Comparison of ENCODE assay signal across 14 cellular contexts in the genomic region with DNA sequence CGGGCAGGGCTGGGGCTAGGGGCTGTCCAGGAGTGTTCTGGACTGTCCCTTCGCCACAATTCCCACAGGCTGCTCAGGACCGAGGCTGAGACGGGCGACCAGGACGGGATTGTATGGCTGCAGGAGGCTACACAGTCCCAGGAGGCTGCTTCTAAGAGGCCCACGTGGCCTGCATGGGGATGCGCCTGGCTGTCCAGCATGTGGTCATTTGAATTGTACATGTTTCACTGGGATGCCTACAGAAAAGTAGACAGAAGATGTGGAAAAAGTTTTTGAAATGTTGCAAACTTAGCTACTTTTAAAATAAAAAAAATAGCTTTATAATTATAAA. TPM values are rescaled to one million over a fixed set of nuclear protein-coding genes. Genes with fewer than 3 reads are reported as not detected.
DNase-seq lines count a peak whose midpoint lies in the region; ATAC-seq, FAIRE-seq and TF ChIP-seq lines count a peak whose summit lies in the region.
"Had no signal": no experiment of that assay in that cellular context is flagged by ENCODE, and none has a peak within 500 bp of the region (broad histone marks: within the 10 kb centered on the region; RNA-seq: fewer than 3 reads in every experiment).

No MANE protein-coding gene starts in this region.

- no peaks in the 10 kb centered on the region for H3K9me3 ChIP-seq in H1 (ENCODE audit: insufficient read depth in 2 of 2, low read depth in 1 of 2, low read length in 1 of 2)
- no peaks in the 10 kb centered on the region for H3K9me3 ChIP-seq in muscle layer of colon (ENCODE audit: low read length)
- H3K9me3 ChIP-seq in vagina, result no peaks in the 10 kb centered on the region

- CTCF ChIA-PET in H1 (lab: Charles Lee; ENCODE audit: partially characterized antibody), result interaction anchor here (0.7 to 5.5 kb wide), 6 partner anchors 8 to 289 kb away, joined by 4 to 47 read pairs (median 4); no protein-coding TSS in a partner anchor

- peak overlapping the region; percentile 45; the same call in 1 of the 2 replicates for H2BK12ac ChIP-seq in H1 (ENCODE audit: low read depth, low read length)

- H3K4me1 ChIP-seq in H1 (replicated peaks in 1 of 4; ENCODE audit: control insufficient read depth in 3 of 4, insufficient read depth in 4 of 4, low read length in 3 of 4), result peaks cover 0 to 11% (median 5%) of the 10 kb centered on the region in 4 experiments; a peak in 4 of 7 replicates
- peaks cover 18% of the 10 kb centered on the region for H3K4me1 ChIP-seq in muscle layer of colon (ENCODE audit: insufficient read depth, low read length)
- H3K4me1 ChIP-seq in vagina, result peaks cover 36% of the 10 kb centered on the region

- H2AFZ ChIP-seq in H1 (ENCODE audit: low read length), result peak overlapping the region; percentile 92

- peak; percentile 36 for ATAC-seq in Right ventricle myocardium superior (ENCODE audit: poor library complexity)
- ATAC-seq in esophagus mucosa, result no peak
- no peak for ATAC-seq in HG03135 (IDR thresholded peaks at IDR 0.05; ENCODE audit: unreplicated experiment)
- ATAC-seq: HepG2 had no signal

- H3K9ac ChIP-seq in H1 (replicated peaks in 1 of 4; ENCODE audit: extremely low read depth in 1 of 4, low read depth in 3 of 4, low read length in 3 of 4), result no peak overlapping the region
- H3K9ac ChIP-seq in muscle layer of colon (ENCODE audit: low read length), result no peak overlapping the region

- no peak overlapping the region for H3K56ac ChIP-seq in H1 (replicated peaks; ENCODE audit: insufficient read length, low read depth, low read length)

- WGBS in H1 (ENCODE audit: extremely low coverage in 1 of 2, insufficient coverage in 1 of 2, insufficient read length in 1 of 2, insufficient replicate concordance in 2 of 2, low coverage in 1 of 2, low lambda C conversion rate in 2 of 2, missing lambda C conversion rate in 1 of 2), 2 experiments, result 90% methylated on average over 8 of the region's 8 CpGs; no CpG with 5 or more reads in 1 of the 2 experiments

- H2BK15ac ChIP-seq in H1 (ENCODE audit: low read length), result no peak overlapping the region; the same call in 1 of the 2 replicates

- H3K23me2 ChIP-seq in H1 (ENCODE audit: low read depth, low read length), result no peaks in the 10 kb centered on the region; the same call in 1 of the 2 replicates

- no peaks in the 10 kb centered on the region for H3K79me1 ChIP-seq in H1 (ENCODE audit: low read depth, low read length)

- peak overlapping the region; percentile 95 for H3K18ac ChIP-seq in H1 (ENCODE audit: extremely low read depth, low read length)

- no peak for TF ChIP-seq RAD21 in H1 (IDR thresholded peaks at IDR 0.05 in 1 of 2, conservative IDR thresholded peaks at IDR 0.05 in 1 of 2; ENCODE audit: low read depth in 2 of 2, low read length in 2 of 2)

- peak overlapping the region; percentile 45 for H3K14ac ChIP-seq in H1 (ENCODE audit: insufficient read length)

- no peak overlapping the region for H2BK120ac ChIP-seq in H1 (replicated peaks; ENCODE audit: low read depth, low read length)

- peak overlapping the region in 1 of 2 experiments; percentile 24; a peak in 1 of 4 replicates for H3K4me2 ChIP-seq in H1 (ENCODE audit: insufficient read depth in 1 of 2, low read depth in 2 of 2, low read length in 2 of 2)

- H3K36me3 ChIP-seq in H1 (ENCODE audit: control insufficient read depth in 2 of 4, insufficient read depth in 4 of 4, low read length in 3 of 4) (no peaks in the 10 kb centered on the region), muscle layer of colon (ENCODE audit: insufficient read depth, low read length) (no peaks in the 10 kb centered on the region), vagina (no peaks in the 10 kb centered on the region)

- H3K4me3 ChIP-seq in H1 (ENCODE audit: extremely low read depth in 1 of 4, insufficient read depth in 2 of 4, low read depth in 3 of 4, low read length in 4 of 4) (no peak overlapping the region), muscle layer of colon (ENCODE audit: low read depth in 1 of 2, low read length in 2 of 2) (no peak overlapping the region), vagina (no peak overlapping the region)

- POLR2A ChIA-PET in H1 (lab: Charles Lee; ENCODE audit: partially characterized antibody), result interaction anchor here (0.9 to 2.0 kb wide), 4 partner anchors 10 to 144 kb away, joined by 3 to 6 read pairs (median 3); no protein-coding TSS in a partner anchor

- peak overlapping the region; percentile 21; the same call in 1 of the 2 replicates for H2BK20ac ChIP-seq in H1 (ENCODE audit: low read length)

- H3K79me2 ChIP-seq in H1 (ENCODE audit: control insufficient read depth in 1 of 2, insufficient read depth in 2 of 2, low read length in 2 of 2), result no peaks in the 10 kb centered on the region

- H2AK5ac ChIP-seq in H1 (ENCODE audit: low read depth, low read length), result no peak overlapping the region

- peak overlapping the region; percentile 73; the same call in 1 of the 2 replicates for H2BK5ac ChIP-seq in H1 (ENCODE audit: low read depth, low read length)

- TF ChIP-seq EP300 in H1 (IDR thresholded peaks at IDR 0.05; ENCODE audit: borderline replicate concordance in 1 of 2, low read depth in 2 of 2, low read length in 2 of 2), result no peak

- H4K20me1 ChIP-seq in H1 (replicated peaks in 1 of 2; ENCODE audit: control insufficient read depth in 1 of 2, insufficient read depth in 2 of 2, low read length in 2 of 2), result no peaks in the 10 kb centered on the region

- TF ChIP-seq CTCF in H1 (IDR thresholded peaks at IDR 0.05; ENCODE audit: control extremely low read depth in 1 of 3, insufficient read depth in 1 of 3, low read depth in 1 of 3, low read length in 3 of 3) (no peak), vagina (IDR thresholded peaks at IDR 0.05) (no peak)

- TF ChIP-seq POLR2A in H1 (IDR thresholded peaks at IDR 0.05; ENCODE audit: control extremely low read depth in 1 of 2, low read depth in 2 of 2, low read length in 2 of 2) (no peak), vagina (IDR thresholded peaks at IDR 0.05) (no peak)

- H3K27ac ChIP-seq in H1 (ENCODE audit: low read depth, low read length), result no peak overlapping the region; the same call in 1 of the 2 replicates
- peak overlapping the region; percentile 56 for H3K27ac ChIP-seq in muscle layer of colon (ENCODE audit: low read depth, low read length)
- H3K27ac ChIP-seq in vagina, result peak overlapping the region; percentile 76

- peak overlapping the region; percentile 81 for H4K91ac ChIP-seq in H1 (replicated peaks; ENCODE audit: insufficient read length, low read length)

- peak overlapping the region; percentile 29 for H4K5ac ChIP-seq in H1 (ENCODE audit: insufficient read length, low read depth, low read length)

- no peak overlapping the region for H3K23ac ChIP-seq in H1 (ENCODE audit: insufficient read length)

- DNase-seq in Right ventricle myocardium superior, result no peak
- no peak for DNase-seq in cardiac septum (ENCODE audit: low spot score)
- no peak for DNase-seq in H1 (ENCODE audit: low read depth in 1 of 2, low spot score in 2 of 2)
- DNase-seq in vagina (ENCODE audit: extremely low spot score in 2 of 2), result no peak
- DNase-seq in NCI-H774 (lab: John Stamatoyannopoulos, UW), result no peak
- DNase-seq: activated CD8-positive, alpha-beta memory T cell treated with anti-CD3 and anti-CD28 coated beads for 24 hours; NCI-H1694 treated with DMSO at 0.1 percent for 48 hours; stimulated activated CD4-positive, alpha-beta T cell treated with anti-CD3 and anti-CD28 coated beads, Interleukin-1b, Interleukin-23, amount 100 ng/mL, for 48 hours; stimulated activated naive B cell treated with anti-CD40 and anti-IgM and Interleukin-4, amounts not matched to agents 10 μg/mL and 1 μg/mL and 100 μg/mL, for 72 hours had no signal

- H3K27me3 ChIP-seq in H1 (replicated peaks in 1 of 4; ENCODE audit: control insufficient read depth in 3 of 4, extremely low read depth in 1 of 4, insufficient read depth in 3 of 4, low read length in 3 of 4) (peaks cover 0 to under 1% (median under 1%) of the 10 kb centered on the region in 4 experiments; a peak in 2 of 7 replicates), muscle layer of colon (ENCODE audit: control insufficient read depth in 1 of 2, insufficient read depth in 2 of 2, low read length in 2 of 2) (no peaks in the 10 kb centered on the region), vagina (no peaks in the 10 kb centered on the region)

- FAIRE-seq in H1 (lab: Jason Lieb, UNC), result no peak
- FAIRE-seq: endometrium, HepG2 had no signal

- no peak overlapping the region for H3K4ac ChIP-seq in H1 (replicated peaks; ENCODE audit: insufficient read length, low read depth, low read length)

- H4K8ac ChIP-seq in H1 (ENCODE audit: extremely low read depth, insufficient read depth, low read length), result peak overlapping the region; percentile 45; the same call in 1 of the 2 replicates

- intact Hi-C loops in Right ventricle myocardium superior (cut with DNase I), result loop anchor here (10.0 kb wide), 1 partner anchor 487 kb away; no protein-coding TSS in a partner anchor
- intact Hi-C loops in cardiac septum (cut with DNase I), result no loop called here
- intact Hi-C loops in vagina (cut with DNase I), result no loop called here

TF ChIP-seq in H1, 55 proteins besides CTCF, POLR2A, EP300 and RAD21 (continues in another document):
- TF ChIP-seq GABPA (IDR thresholded peaks at IDR 0.05; ENCODE audit: borderline replicate concordance, insufficient read depth, low read length) (no peak), SRF (IDR thresholded peaks at IDR 0.05; ENCODE audit: low read depth, low read length) (no peak)

RNA-seq across cellular contexts. Expression of gene SPTLC1, which starts 32.6 kb away (rescaled TPM):
- total RNA-seq in Right ventricle myocardium superior, result 19.9 TPM
- 26.1 TPM for total RNA-seq in cardiac septum
- total RNA-seq in H1 (2021; fragmentation: NEBNext Ultra II Directional; extraction: Animal tissue kit (Norgen Biotek cat#: 25700)), result 62.1 and 64.2 TPM in 2 replicates
- polyA plus RNA-seq in H1 (2011; rRNA removed), result 21.6 and 34.2 TPM in 2 replicates
- 43.2 TPM for polyA plus RNA-seq in H1 (2011; cell fraction: cytosol; rRNA removed)
- polyA plus RNA-seq in H1 (2011; cell fraction: nucleus; rRNA removed), result 37.0 TPM
- polyA plus RNA-seq in H1 (2012, experiment 1 of 2), result 53.4 to 59.2 TPM (median 54.5 TPM) in 4 replicates
- polyA plus RNA-seq in H1 (2012, experiment 2 of 2), result 12.0 TPM
- polyA plus RNA-seq in H1 (2013, experiment 1 of 2), result 98.2 TPM
- 120 TPM for polyA plus RNA-seq in H1 (2013, experiment 2 of 2)
- 61.1 and 65.7 TPM in 2 replicates for polyA minus RNA-seq in H1 (2011; rRNA and poly(A)+ RNA removed)
- 31.4 TPM for polyA minus RNA-seq in H1 (2011; cell fraction: cytosol; rRNA and poly(A)+ RNA removed)
- polyA minus RNA-seq in H1 (2011; cell fraction: nucleus; rRNA and poly(A)+ RNA removed), result 39.0 TPM
- 68.5 TPM for total RNA-seq in vagina
- 54.6 TPM for total RNA-seq in esophagus mucosa
